In genomic region chr3:193870376-193871092, GRCh38 we compare ENCODE assay signal across 2 cellular contexts.
TF ChIP-seq lines count a peak whose summit lies in the region.

No MANE protein-coding gene starts in this region.

TF ChIP-seq in HEK293, 187 proteins besides CTCF, POLR2A, EP300 and RAD21 (continued from another document):
- TF ChIP-seq ZNF585B (tag by site-specific recombination; IDR thresholded peaks at IDR 0.05) (no peak), KLF9 (tag by site-specific recombination; IDR thresholded peaks at IDR 0.05; ENCODE audit: low read depth) (no peak), ZNF211 (tag by site-specific recombination; IDR thresholded peaks at IDR 0.05; ENCODE audit: low read depth) (no peak), ZBTB20 (tag by site-specific recombination; IDR thresholded peaks at IDR 0.05) (peak; percentile 25; the same call in 1 of the 2 replicates)

TF ChIP-seq in SK-N-SH, 30 proteins besides CTCF, POLR2A, EP300 and RAD21 (continued from another document):
- no peak for TF ChIP-seq NFIC (IDR thresholded peaks at IDR 0.05; ENCODE audit: borderline replicate concordance)
TF ChIP-seq in SK-N-SH: peak in this region for 0.
